In genomic region chr12:17928708-17929366, GRCh38 we compare ENCODE assay signal across 10 cellular contexts.
DNase-seq lines count a peak whose midpoint lies in the region; ATAC-seq and TF ChIP-seq lines count a peak whose summit lies in the region.
"Had no signal": no experiment of that assay in that cellular context is flagged by ENCODE, and none has a peak within 500 bp of the region (broad histone marks: within the 10 kb centered on the region; RNA-seq: fewer than 3 reads in every experiment).

No MANE protein-coding gene starts in this region.

- peaks cover 20% of the 10 kb centered on the region for H3K4me1 ChIP-seq in skeletal muscle satellite cell (ENCODE audit: control insufficient read depth, insufficient read depth, low read length)
- H3K4me1 ChIP-seq: upper lobe of left lung had no signal

- no peak for ATAC-seq in HG02870 (IDR thresholded peaks at IDR 0.05; ENCODE audit: unreplicated experiment)

- H3K27me3 ChIP-seq in skeletal muscle satellite cell (ENCODE audit: control insufficient read depth, insufficient read depth, low read length), result no peaks in the 10 kb centered on the region
- H3K27me3 ChIP-seq: upper lobe of left lung had no signal

- H3K4me3 ChIP-seq in fibroblast of mammary gland (ENCODE audit: control insufficient read depth, low read depth, low read length), result no peak overlapping the region
- H3K4me3 ChIP-seq in skeletal muscle satellite cell (ENCODE audit: low read length), result peak overlapping the region; percentile 41
- H3K4me3 ChIP-seq: upper lobe of left lung had no signal

- H3K36me3 ChIP-seq in skeletal muscle satellite cell (ENCODE audit: insufficient read depth, low read length), result no peaks in the 10 kb centered on the region
- H3K36me3 ChIP-seq: upper lobe of left lung had no signal

- peak overlapping the region; percentile 79 for H3K4me2 ChIP-seq in skeletal muscle satellite cell (ENCODE audit: low read length)

- DNase-seq in NCI-H1105 treated with DMSO at 0.1 percent for 48 hours (lab: John Stamatoyannopoulos, UW) (peak; percentile 18), NCI-H1105 (lab: John Stamatoyannopoulos, UW) (no peak), OCI-M1 (lab: John Stamatoyannopoulos, UW) (peak; percentile 64), fibroblast of mammary gland (ENCODE audit: low read depth) (peak; percentile 72), Kasumi-1 (lab: John Stamatoyannopoulos, UW) (no peak), DMS153 treated with DMSO at 0.1 percent for 48 hours (lab: John Stamatoyannopoulos, UW; ENCODE audit: unreplicated experiment) (no peak)
- DNase-seq: small intestine, upper lobe of left lung had no signal

- peak; percentile 23 for TF ChIP-seq CTCF in fibroblast of mammary gland (conservative IDR thresholded peaks at IDR 0.05; ENCODE audit: control insufficient read depth, insufficient read depth, low read depth, low read length)

- no peaks in the 10 kb centered on the region for H3K9me3 ChIP-seq in skeletal muscle satellite cell (replicated peaks; ENCODE audit: low read length)
- H3K9me3 ChIP-seq: upper lobe of left lung had no signal

- peak overlapping the region; percentile 71 for H3K9ac ChIP-seq in skeletal muscle satellite cell (ENCODE audit: low read depth, low read length)

Comparison
In these comparisons a context has a peak if more than half of its experiments do, and no peak if none do; other contexts are left out.
1. DNase-seq: peak in NCI-H1105 treated with DMSO at 0.1 percent for 48 hours (single experiment), OCI-M1 (single experiment) and fibroblast of mammary gland (single experiment); none in NCI-H1105 (single experiment), Kasumi-1 (0 of 2) and DMS153 treated with DMSO at 0.1 percent for 48 hours (single experiment).